ENCODE assay signal across 2 cellular contexts in the genomic region with DNA sequence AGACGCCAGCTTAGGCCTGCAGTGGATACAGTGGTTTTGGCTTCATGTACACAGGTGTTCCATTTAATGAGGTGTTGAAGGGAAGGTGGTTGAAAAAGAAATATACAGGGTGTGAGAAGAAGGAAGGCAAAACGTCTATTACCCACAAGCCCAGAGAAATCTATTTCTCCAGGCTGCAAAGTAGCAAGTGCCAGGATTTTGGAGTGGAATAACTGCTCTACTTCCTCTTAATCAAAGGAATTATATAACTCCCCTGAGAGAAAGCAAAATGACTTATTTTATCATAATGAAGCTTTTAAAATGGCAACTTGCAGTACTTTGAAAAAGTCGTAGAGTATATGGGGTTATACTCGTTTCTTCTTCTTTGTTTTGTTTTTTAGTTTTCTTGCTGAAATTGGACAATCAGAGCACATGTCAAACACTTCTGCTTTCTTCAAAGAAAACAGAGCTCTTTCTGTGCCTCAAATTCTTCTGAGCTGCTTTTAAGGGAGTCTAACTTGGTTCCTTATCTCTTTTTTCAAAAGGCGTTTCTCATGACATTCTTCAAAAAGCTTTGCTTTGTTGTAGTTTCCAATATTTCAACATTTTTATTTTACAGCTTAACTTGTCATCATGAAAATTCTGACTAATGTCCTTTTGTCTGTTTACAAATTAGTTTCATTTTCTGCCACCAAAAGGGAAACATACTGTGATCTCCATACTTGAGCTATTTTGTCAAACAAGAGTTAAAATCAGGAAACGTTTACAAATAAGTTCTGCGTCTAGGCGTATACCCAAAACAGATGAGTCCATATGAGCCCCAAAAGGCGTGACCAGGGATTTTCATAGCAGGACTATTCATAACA.
TF ChIP-seq lines count a peak whose summit lies in the region.

No MANE protein-coding gene starts in this region.

TF ChIP-seq in SK-N-SH, 30 proteins besides CTCF, POLR2A, EP300 and RAD21 (continued from another document):
- TF ChIP-seq, protein P1, sequence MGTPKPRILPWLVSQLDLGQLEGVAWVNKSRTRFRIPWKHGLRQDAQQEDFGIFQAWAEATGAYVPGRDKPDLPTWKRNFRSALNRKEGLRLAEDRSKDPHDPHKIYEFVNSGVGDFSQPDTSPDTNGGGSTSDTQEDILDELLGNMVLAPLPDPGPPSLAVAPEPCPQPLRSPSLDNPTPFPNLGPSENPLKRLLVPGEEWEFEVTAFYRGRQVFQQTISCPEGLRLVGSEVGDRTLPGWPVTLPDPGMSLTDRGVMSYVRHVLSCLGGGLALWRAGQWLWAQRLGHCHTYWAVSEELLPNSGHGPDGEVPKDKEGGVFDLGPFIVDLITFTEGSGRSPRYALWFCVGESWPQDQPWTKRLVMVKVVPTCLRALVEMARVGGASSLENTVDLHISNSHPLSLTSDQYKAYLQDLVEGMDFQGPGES (IDR thresholded peaks at IDR 0.05; ENCODE audit: low read depth, low read length) = no peak
- TF ChIP-seq, protein P2, sequence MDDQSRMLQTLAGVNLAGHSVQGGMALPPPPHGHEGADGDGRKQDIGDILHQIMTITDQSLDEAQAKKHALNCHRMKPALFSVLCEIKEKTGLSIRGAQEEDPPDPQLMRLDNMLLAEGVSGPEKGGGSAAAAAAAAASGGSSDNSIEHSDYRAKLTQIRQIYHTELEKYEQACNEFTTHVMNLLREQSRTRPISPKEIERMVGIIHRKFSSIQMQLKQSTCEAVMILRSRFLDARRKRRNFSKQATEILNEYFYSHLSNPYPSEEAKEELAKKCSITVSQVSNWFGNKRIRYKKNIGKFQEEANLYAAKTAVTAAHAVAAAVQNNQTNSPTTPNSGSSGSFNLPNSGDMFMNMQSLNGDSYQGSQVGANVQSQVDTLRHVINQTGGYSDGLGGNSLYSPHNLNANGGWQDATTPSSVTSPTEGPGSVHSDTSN (IDR thresholded peaks at IDR 0.05) = no peak
- TF ChIP-seq FOXJ3 (CRISPR knock-in tag; IDR thresholded peaks at IDR 0.05) (no peak), TCF12 (IDR thresholded peaks at IDR 0.05) (no peak), EZH2phosphoT487 (IDR thresholded peaks at IDR 0.05; ENCODE audit: borderline replicate concordance, low read depth) (no peak)

TF ChIP-seq in SK-N-SH treated with all-trans-retinoic acid at 6 μM for 48 hours, 23 proteins besides CTCF, POLR2A, EP300 and RAD21 (continued from another document):
- TF ChIP-seq, protein P3, sequence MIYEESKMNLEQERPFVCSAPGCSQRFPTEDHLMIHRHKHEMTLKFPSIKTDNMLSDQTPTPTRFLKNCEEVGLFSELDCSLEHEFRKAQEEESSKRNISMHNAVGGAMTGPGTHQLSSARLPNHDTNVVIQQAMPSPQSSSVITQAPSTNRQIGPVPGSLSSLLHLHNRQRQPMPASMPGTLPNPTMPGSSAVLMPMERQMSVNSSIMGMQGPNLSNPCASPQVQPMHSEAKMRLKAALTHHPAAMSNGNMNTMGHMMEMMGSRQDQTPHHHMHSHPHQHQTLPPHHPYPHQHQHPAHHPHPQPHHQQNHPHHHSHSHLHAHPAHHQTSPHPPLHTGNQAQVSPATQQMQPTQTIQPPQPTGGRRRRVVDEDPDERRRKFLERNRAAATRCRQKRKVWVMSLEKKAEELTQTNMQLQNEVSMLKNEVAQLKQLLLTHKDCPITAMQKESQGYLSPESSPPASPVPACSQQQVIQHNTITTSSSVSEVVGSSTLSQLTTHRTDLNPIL (CRISPR knock-in tag; IDR thresholded peaks at IDR 0.05; ENCODE audit: low read depth) = no peak
- TF ChIP-seq TOX (CRISPR knock-in tag; IDR thresholded peaks at IDR 0.05; ENCODE audit: borderline replicate concordance) = no peak
- no peak for TF ChIP-seq ZC3H10 (CRISPR knock-in tag; IDR thresholded peaks at IDR 0.05)
- TF ChIP-seq, protein P4, sequence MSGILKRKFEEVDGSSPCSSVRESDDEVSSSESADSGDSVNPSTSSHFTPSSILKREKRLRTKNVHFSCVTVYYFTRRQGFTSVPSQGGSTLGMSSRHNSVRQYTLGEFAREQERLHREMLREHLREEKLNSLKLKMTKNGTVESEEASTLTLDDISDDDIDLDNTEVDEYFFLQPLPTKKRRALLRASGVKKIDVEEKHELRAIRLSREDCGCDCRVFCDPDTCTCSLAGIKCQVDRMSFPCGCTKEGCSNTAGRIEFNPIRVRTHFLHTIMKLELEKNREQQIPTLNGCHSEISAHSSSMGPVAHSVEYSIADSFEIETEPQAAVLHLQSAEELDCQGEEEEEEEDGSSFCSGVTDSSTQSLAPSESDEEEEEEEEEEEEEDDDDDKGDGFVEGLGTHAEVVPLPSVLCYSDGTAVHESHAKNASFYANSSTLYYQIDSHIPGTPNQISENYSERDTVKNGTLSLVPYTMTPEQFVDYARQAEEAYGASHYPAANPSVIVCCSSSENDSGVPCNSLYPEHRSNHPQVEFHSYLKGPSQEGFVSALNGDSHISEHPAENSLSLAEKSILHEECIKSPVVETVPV (CRISPR knock-in tag; IDR thresholded peaks at IDR 0.05) = no peak
- TF ChIP-seq ZNF8 (CRISPR knock-in tag; IDR thresholded peaks at IDR 0.05) = no peak
- TF ChIP-seq, protein P5, sequence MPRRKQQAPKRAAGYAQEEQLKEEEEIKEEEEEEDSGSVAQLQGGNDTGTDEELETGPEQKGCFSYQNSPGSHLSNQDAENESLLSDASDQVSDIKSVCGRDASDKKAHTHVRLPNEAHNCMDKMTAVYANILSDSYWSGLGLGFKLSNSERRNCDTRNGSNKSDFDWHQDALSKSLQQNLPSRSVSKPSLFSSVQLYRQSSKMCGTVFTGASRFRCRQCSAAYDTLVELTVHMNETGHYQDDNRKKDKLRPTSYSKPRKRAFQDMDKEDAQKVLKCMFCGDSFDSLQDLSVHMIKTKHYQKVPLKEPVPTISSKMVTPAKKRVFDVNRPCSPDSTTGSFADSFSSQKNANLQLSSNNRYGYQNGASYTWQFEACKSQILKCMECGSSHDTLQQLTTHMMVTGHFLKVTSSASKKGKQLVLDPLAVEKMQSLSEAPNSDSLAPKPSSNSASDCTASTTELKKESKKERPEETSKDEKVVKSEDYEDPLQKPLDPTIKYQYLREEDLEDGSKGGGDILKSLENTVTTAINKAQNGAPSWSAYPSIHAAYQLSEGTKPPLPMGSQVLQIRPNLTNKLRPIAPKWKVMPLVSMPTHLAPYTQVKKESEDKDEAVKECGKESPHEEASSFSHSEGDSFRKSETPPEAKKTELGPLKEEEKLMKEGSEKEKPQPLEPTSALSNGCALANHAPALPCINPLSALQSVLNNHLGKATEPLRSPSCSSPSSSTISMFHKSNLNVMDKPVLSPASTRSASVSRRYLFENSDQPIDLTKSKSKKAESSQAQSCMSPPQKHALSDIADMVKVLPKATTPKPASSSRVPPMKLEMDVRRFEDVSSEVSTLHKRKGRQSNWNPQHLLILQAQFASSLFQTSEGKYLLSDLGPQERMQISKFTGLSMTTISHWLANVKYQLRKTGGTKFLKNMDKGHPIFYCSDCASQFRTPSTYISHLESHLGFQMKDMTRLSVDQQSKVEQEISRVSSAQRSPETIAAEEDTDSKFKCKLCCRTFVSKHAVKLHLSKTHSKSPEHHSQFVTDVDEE (CRISPR knock-in tag; IDR thresholded peaks at IDR 0.05) = no peak
- no peak for TF ChIP-seq ISL1 (CRISPR knock-in tag; IDR thresholded peaks at IDR 0.05)
- no peak for TF ChIP-seq PPARA (CRISPR knock-in tag; IDR thresholded peaks at IDR 0.05; ENCODE audit: borderline replicate concordance)
- no peak for TF ChIP-seq BACH2 (CRISPR knock-in tag; IDR thresholded peaks at IDR 0.05; ENCODE audit: borderline replicate concordance)
- TF ChIP-seq GLIS3 (CRISPR knock-in tag; IDR thresholded peaks at IDR 0.05) = no peak
